17 cellular contexts compared by ENCODE assay signal in genomic region chr15:90078965-90079364, GRCh38. TPM values are rescaled to one million over a fixed set of nuclear protein-coding genes. Genes with fewer than 3 reads are reported as not detected.
DNase-seq lines count a peak whose midpoint lies in the region; ATAC-seq and TF ChIP-seq lines count a peak whose summit lies in the region.
"Had no signal": no experiment of that assay in that cellular context is flagged by ENCODE, and none has a peak within 500 bp of the region (broad histone marks: within the 10 kb centered on the region; RNA-seq: fewer than 3 reads in every experiment).

No MANE protein-coding gene starts in this region.

- H3K36me3 ChIP-seq in neural progenitor cell (no peaks in the 10 kb centered on the region), Karpas-422 (ENCODE audit: insufficient read depth, low read length) (peaks cover 19% of the 10 kb centered on the region; the same call in 1 of the 2 replicates)

- H3K4me3 Mint-ChIP-seq in CD4-positive, alpha-beta T cell = no peak overlapping the region
- H3K4me3 Mint-ChIP-seq in central memory CD8-positive, alpha-beta T cell = no peak overlapping the region
- H3K4me3 Mint-ChIP-seq in neural progenitor cell = no peak overlapping the region
- H3K4me3 Mint-ChIP-seq: H9 had no signal

- intact Hi-C loops in CD4-positive, alpha-beta T cell (cut with DNase I, micrococcal nuclease) = no loop called here

- H3K4me2 ChIP-seq in neural progenitor cell = no peak overlapping the region
- H3K4me2 ChIP-seq in Karpas-422 (ENCODE audit: low read depth, low read length, poor library complexity, severe bottlenecking) = no peak overlapping the region

- no peaks in the 10 kb centered on the region for H3K9me3 Mint-ChIP-seq in CD4-positive, alpha-beta T cell
- no peaks in the 10 kb centered on the region for H3K9me3 Mint-ChIP-seq in central memory CD8-positive, alpha-beta T cell
- H3K9me3 Mint-ChIP-seq in neural progenitor cell = no peaks in the 10 kb centered on the region
- H3K9me3 Mint-ChIP-seq: H9 had no signal

- CTCF ChIA-PET in CD4-positive, alpha-beta T cell (lab: Charles Lee) = no interaction called here

- H3K4me1 Mint-ChIP-seq in CD4-positive, alpha-beta T cell (ENCODE audit: low read depth) = no peaks in the 10 kb centered on the region
- H3K4me1 Mint-ChIP-seq in central memory CD8-positive, alpha-beta T cell = peaks cover 5% of the 10 kb centered on the region
- H3K4me1 Mint-ChIP-seq in neural progenitor cell = peaks cover 8% of the 10 kb centered on the region

- POLR2A ChIA-PET in CD4-positive, alpha-beta T cell (lab: Charles Lee) = interaction anchor here (0.5 kb wide), 1 partner anchor 10 kb away, joined by 3 read pairs; no protein-coding TSS in a partner anchor

- DNase-seq in DMS53 (lab: John Stamatoyannopoulos, UW) (peak; percentile 46), DMS53 treated with DMSO at 0.1 percent for 48 hours (lab: John Stamatoyannopoulos, UW; ENCODE audit: unreplicated experiment) (no peak), neural progenitor cell (ENCODE audit: low spot score) (no peak), amygdala (lab: John Stamatoyannopoulos, UW) (no peak), Karpas-422 (no peak), coronary artery (ENCODE audit: low spot score) (no peak)
- DNase-seq in CD4-positive, alpha-beta T cell = no peak
- DNase-seq in central memory CD8-positive, alpha-beta T cell (ENCODE audit: low spot score in 2 of 2) = no peak
- DNase-seq: DMS79, H9, Kasumi-1, NCI-H1417 treated with DMSO at 0.1 percent for 48 hours, NCI-H2029, NCI-H510A treated with DMSO at 0.1 percent for 48 hours had no signal

- H3K36me3 Mint-ChIP-seq in CD4-positive, alpha-beta T cell (ENCODE audit: low read depth) = peaks cover 70% of the 10 kb centered on the region
- H3K36me3 Mint-ChIP-seq in central memory CD8-positive, alpha-beta T cell (ENCODE audit: insufficient read depth) = peaks cover 18% of the 10 kb centered on the region
- peaks cover 23% of the 10 kb centered on the region for H3K36me3 Mint-ChIP-seq in neural progenitor cell

- H3K27ac ChIP-seq in CD4-positive, alpha-beta T cell (ENCODE audit: low read depth, low read length) = no peak overlapping the region
- H3K27ac ChIP-seq in neural progenitor cell = peak overlapping the region; percentile 20
- no peak overlapping the region for H3K27ac ChIP-seq in Karpas-422 (ENCODE audit: low read length)
- no peak overlapping the region for H3K27ac ChIP-seq in coronary artery
- H3K27ac ChIP-seq: 22Rv1, C4-2B had no signal

- no peaks in the 10 kb centered on the region for H3K9me2 ChIP-seq in Karpas-422 (replicated peaks; ENCODE audit: insufficient read depth, low read length)

- H3K27me3 ChIP-seq in CD4-positive, alpha-beta T cell (ENCODE audit: control insufficient read depth, insufficient read depth, low read length) = no peaks in the 10 kb centered on the region
- H3K27me3 ChIP-seq in neural progenitor cell = no peaks in the 10 kb centered on the region
- H3K27me3 ChIP-seq in Karpas-422 (ENCODE audit: low read length) = no peaks in the 10 kb centered on the region

- no peak overlapping the region for H3K9ac ChIP-seq in neural progenitor cell
- H3K9ac ChIP-seq in Karpas-422 (ENCODE audit: low read length) = no peak overlapping the region

- peak overlapping the region; percentile 36 for H3K27ac Mint-ChIP-seq in CD4-positive, alpha-beta T cell
- H3K27ac Mint-ChIP-seq in central memory CD8-positive, alpha-beta T cell (ENCODE audit: low read depth) = peak overlapping the region; percentile 19
- no peak overlapping the region for H3K27ac Mint-ChIP-seq in neural progenitor cell

- no peak for ATAC-seq in CD4-positive, alpha-beta T cell (ENCODE audit: poor library complexity)
- ATAC-seq in central memory CD8-positive, alpha-beta T cell (replicated peaks; ENCODE audit: extremely low read depth, poor library complexity, severe bottlenecking) = no peak
- ATAC-seq: GM12878 had no signal

- H4K20me1 ChIP-seq in neural progenitor cell (ENCODE audit: low read depth) = peaks cover 24% of the 10 kb centered on the region
- H4K20me1 ChIP-seq in Karpas-422 (ENCODE audit: insufficient read depth, low read depth, low read length) = peaks cover 3% of the 10 kb centered on the region; the same call in 1 of the 2 replicates

- no peaks in the 10 kb centered on the region for H3K9me3 ChIP-seq in CD4-positive, alpha-beta T cell (ENCODE audit: control insufficient read depth, low read length)
- no peaks in the 10 kb centered on the region for H3K9me3 ChIP-seq in neural progenitor cell (ENCODE audit: low read depth)
- no peaks in the 10 kb centered on the region for H3K9me3 ChIP-seq in Karpas-422 (ENCODE audit: low read length)

- H3K4me3 ChIP-seq in neural progenitor cell = no peak overlapping the region
- H3K4me3 ChIP-seq in Karpas-422 (ENCODE audit: low read length) = no peak overlapping the region
- H3K4me3 ChIP-seq in coronary artery = no peak overlapping the region
- H3K4me3 ChIP-seq: GM12878 had no signal

- H2AFZ ChIP-seq in neural progenitor cell (replicated peaks) (no peak overlapping the region), Karpas-422 (ENCODE audit: low read length) (no peak overlapping the region)

- no peaks in the 10 kb centered on the region for H3K27me3 Mint-ChIP-seq in CD4-positive, alpha-beta T cell
- H3K27me3 Mint-ChIP-seq in central memory CD8-positive, alpha-beta T cell = no peaks in the 10 kb centered on the region
- H3K27me3 Mint-ChIP-seq in neural progenitor cell (ENCODE audit: insufficient read depth, low read depth) = peaks cover 2% of the 10 kb centered on the region

- H3K79me2 ChIP-seq in neural progenitor cell (ENCODE audit: low read depth) (no peaks in the 10 kb centered on the region), Karpas-422 (ENCODE audit: low read length) (no peaks in the 10 kb centered on the region)

- no peak for TF ChIP-seq CTCF in CD4-positive, alpha-beta T cell (IDR thresholded peaks at IDR 0.05)
- TF ChIP-seq CTCF in neural progenitor cell (IDR thresholded peaks at IDR 0.05) (no peak), coronary artery (IDR thresholded peaks at IDR 0.05) (no peak)

- peaks cover 32% of the 10 kb centered on the region for H3F3A ChIP-seq in neural progenitor cell (ENCODE audit: low read depth)

- H3K4me1 ChIP-seq in neural progenitor cell (peaks cover 13% of the 10 kb centered on the region), Karpas-422 (ENCODE audit: low read length) (peaks cover 16% of the 10 kb centered on the region)

RNA-seq across cellular contexts. Expression of gene IDH2, which starts 23.3 kb away (rescaled TPM):
- 10 to 100 TPM; 38.0 to 38.2 TPM for total RNA-seq in CD4-positive, alpha-beta T cell
- total RNA-seq in neural progenitor cell (ENCODE audit: low replicate concordance) = 93.1 and 134 TPM in 2 replicates
- 93.4 and 156 TPM in 2 replicates for total RNA-seq in Karpas-422 (2014; rRNA removed; shearing (Covaris generic); ENCODE audit: low replicate concordance)
